Comparison of ENCODE assay signal across 1 cellular context in genomic region chr20:38931984-38932383, GRCh38.
A peak's percentile ranks its signal among the peaks of the same experiment; 100 is the strongest.
TF ChIP-seq lines count a peak whose summit lies in the region.

No MANE protein-coding gene starts in this region.

TF ChIP-seq in HepG2, 621 proteins besides CTCF, POLR2A, EP300 and RAD21:
- peak; percentile 95 for TF ChIP-seq ZNF121 (CRISPR knock-in tag; IDR thresholded peaks at IDR 0.05)
- TF ChIP-seq ZNF234 (CRISPR knock-in tag; conservative IDR thresholded peaks at IDR 0.05) = no peak
- TF ChIP-seq ATAD3A (CRISPR knock-in tag; IDR thresholded peaks at IDR 0.05) = no peak
- TF ChIP-seq MED8 (CRISPR knock-in tag; IDR thresholded peaks at IDR 0.05; ENCODE audit: insufficient replicate concordance) = no peak
- TF ChIP-seq, protein P1, sequence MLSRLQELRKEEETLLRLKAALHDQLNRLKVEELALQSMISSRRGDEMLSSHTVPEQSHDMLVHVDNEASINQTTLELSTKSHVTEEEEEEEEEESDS (CRISPR knock-in tag; IDR thresholded peaks at IDR 0.05; ENCODE audit: borderline replicate concordance) = no peak
- TF ChIP-seq ZFYVE20 (CRISPR knock-in tag; IDR thresholded peaks at IDR 0.05; ENCODE audit: borderline replicate concordance, low read depth) = no peak
